Comparison of ENCODE assay signal across 9 cellular contexts in genomic region chr1:998051-998821, GRCh38. TPM values are rescaled to one million over a fixed set of nuclear protein-coding genes. Genes with fewer than 3 reads are reported as not detected.
DNase-seq lines count a peak whose midpoint lies in the region; TF ChIP-seq lines count a peak whose summit lies in the region.
"Had no signal": no experiment of that assay in that cellular context is flagged by ENCODE, and none has a peak within 500 bp of the region (broad histone marks: within the 10 kb centered on the region; RNA-seq: fewer than 3 reads in every experiment).

No MANE protein-coding gene starts in this region.

- no peaks in the 10 kb centered on the region for H3K9me2 ChIP-seq in hepatocyte (replicated peaks; ENCODE audit: insufficient read depth)

- TF ChIP-seq CTCF in WERI-Rb-1 (IDR thresholded peaks at IDR 0.05; ENCODE audit: low read depth, low read length), result 0 out of 2 replicates have a peak, but pooled peaks have one; percentile 5
- no peak for TF ChIP-seq CTCF in hepatocyte (IDR thresholded peaks at IDR 0.05; ENCODE audit: poor library complexity)

- in situ Hi-C loops in ACHN (cut with HindIII; ENCODE audit: low pct_ligation_motif_present, low pct_unique_long_range_greater_than_20kb, low sequenced_read_pairs), result no loop called here

- peaks cover 16% of the 10 kb centered on the region for H3K79me2 ChIP-seq in hepatocyte
- H3K79me2 ChIP-seq: parathyroid adenoma had no signal

- peak overlapping the region; percentile 95 for H3K4me2 ChIP-seq in hepatocyte

- H3K4me3 ChIP-seq in WERI-Rb-1 (ENCODE audit: low read depth, low read length), result peak overlapping the region; percentile 81
- peak overlapping the region; percentile 73 for H3K4me3 ChIP-seq in hepatocyte
- peak overlapping the region; percentile 33 to 51 (median 50) for H3K4me3 ChIP-seq in skin epidermis

- H2AFZ ChIP-seq in hepatocyte, result no peak overlapping the region
- H2AFZ ChIP-seq: parathyroid adenoma had no signal

- WGBS in hepatocyte (ENCODE audit: low lambda C conversion rate, missing lambda C conversion rate), result 26% methylated on average over 33 of the region's 82 CpGs

- H3K27me3 ChIP-seq in WERI-Rb-1 (ENCODE audit: insufficient read depth, low read depth, severe bottlenecking), result no peaks in the 10 kb centered on the region
- H3K27me3 ChIP-seq in hepatocyte, result peaks cover 16% of the 10 kb centered on the region

- no peaks in the 10 kb centered on the region for H4K20me1 ChIP-seq in hepatocyte (ENCODE audit: insufficient read depth, poor library complexity, severe bottlenecking)

- H3K4me1 ChIP-seq in hepatocyte (ENCODE audit: insufficient read depth), result peaks cover 9% of the 10 kb centered on the region
- H3K4me1 ChIP-seq: parathyroid adenoma had no signal

- H3K36me3 ChIP-seq in WERI-Rb-1 (peaks cover 12% of the 10 kb centered on the region), hepatocyte (replicated peaks; ENCODE audit: insufficient read depth, low read depth) (no peaks in the 10 kb centered on the region)

- H3K9me3 ChIP-seq in WERI-Rb-1 (ENCODE audit: severe bottlenecking) (no peaks in the 10 kb centered on the region), hepatocyte (ENCODE audit: low read depth) (no peaks in the 10 kb centered on the region)

- peak overlapping the region; percentile 99; the same call in 1 of the 2 replicates for H3K27ac ChIP-seq in WERI-Rb-1
- H3K27ac ChIP-seq in hepatocyte, result no peak overlapping the region
- H3K27ac ChIP-seq in skin epidermis, result peak overlapping the region in 6 of 21 experiments; percentile 74 to 98 (median 80)
- H3K27ac ChIP-seq: parathyroid adenoma had no signal

- DNase-seq in GM19238 (ENCODE audit: insufficient read length, low spot score) (peak; percentile 5), WERI-Rb-1 (peak; percentile 58), hepatocyte (ENCODE audit: low spot score) (peak; percentile 64), T-helper 9 cell (no peak), SIG-M5 (lab: John Stamatoyannopoulos, UW) (no peak), ACHN (no peak), GM19240 (ENCODE audit: insufficient read length, low spot score) (no peak)

RNA-seq across cellular contexts. Expression of gene HES4, which starts 1.7 kb away (rescaled TPM):
- 21.4 and 28.7 TPM in 2 replicates for total RNA-seq in hepatocyte
- 74.5 and 107 TPM in 2 replicates for polyA plus RNA-seq in hepatocyte

RNA-seq across cellular contexts. Expression of gene ISG15, which starts 15.1 kb away (rescaled TPM):
- 62.3 and 86.0 TPM in 2 replicates for total RNA-seq in hepatocyte
- 88.5 and 89.6 TPM in 2 replicates for polyA plus RNA-seq in hepatocyte

RNA-seq across cellular contexts. Expression of gene PERM1, which starts 16.3 kb away (rescaled TPM):
- not detected in 2 replicates for total RNA-seq in hepatocyte
- 1.3 and 1.6 TPM in 2 replicates for polyA plus RNA-seq in hepatocyte

RNA-seq across cellular contexts. Expression of gene AGRN, which starts 21.7 kb away (rescaled TPM):
- total RNA-seq in hepatocyte, result 51.8 and 81.8 TPM in 2 replicates
- 53.3 and 61.2 TPM in 2 replicates for polyA plus RNA-seq in hepatocyte

RNA-seq across cellular contexts. Expression of gene PLEKHN1, which starts 32.0 kb away (rescaled TPM):
- 0.60 and 0.72 TPM in 2 replicates for total RNA-seq in hepatocyte
- polyA plus RNA-seq in hepatocyte, result 2.4 and 5.6 TPM in 2 replicates

Comparison
In these comparisons a context has a peak if more than half of its experiments do, and no peak if none do; other contexts are left out.
1. DNase-seq: peak in GM19238 (single experiment), WERI-Rb-1 (single experiment) and hepatocyte (single experiment); none in T-helper 9 cell (single experiment), SIG-M5 (single experiment), ACHN (single experiment) and GM19240 (single experiment).
2. Peak in every context shown above with its lines, with median percentiles within 50 percentile points of each other: H3K4me3 ChIP-seq.